ENCODE assay signal across 9 cellular contexts in genomic region chr10:79322616-79323566, GRCh38. TPM values are rescaled to one million over a fixed set of nuclear protein-coding genes. Genes with fewer than 3 reads are reported as not detected.
DNase-seq lines count a peak whose midpoint lies in the region; ATAC-seq and TF ChIP-seq lines count a peak whose summit lies in the region.
"Had no signal": no experiment of that assay in that cellular context is flagged by ENCODE, and none has a peak within 500 bp of the region (broad histone marks: within the 10 kb centered on the region; RNA-seq: fewer than 3 reads in every experiment).

No MANE protein-coding gene starts in this region.

- H3K4me3 ChIP-seq in heart left ventricle = no peak overlapping the region
- H3K4me3 ChIP-seq in right atrium auricular region = no peak overlapping the region
- no peak overlapping the region for H3K4me3 ChIP-seq in MG63
- no peak overlapping the region for H3K4me3 ChIP-seq in esophagus muscularis mucosa

- TF ChIP-seq EP300 in esophagus muscularis mucosa (IDR thresholded peaks at IDR 0.05) = no peak

- TF ChIP-seq CTCF in heart left ventricle (IDR thresholded peaks at IDR 0.05) = no peak
- TF ChIP-seq CTCF in right atrium auricular region (IDR thresholded peaks at IDR 0.05) = no peak
- no peak for TF ChIP-seq CTCF in esophagus muscularis mucosa (IDR thresholded peaks at IDR 0.05)

- H3K36me3 ChIP-seq in heart left ventricle = no peaks in the 10 kb centered on the region
- H3K36me3 ChIP-seq in right atrium auricular region = no peaks in the 10 kb centered on the region
- H3K36me3 ChIP-seq in MG63 = peaks cover 9% of the 10 kb centered on the region
- no peaks in the 10 kb centered on the region for H3K36me3 ChIP-seq in esophagus muscularis mucosa

- ATAC-seq in heart left ventricle = peak in 1 of 4 donors; percentile 47
- ATAC-seq in activated CD8-positive, alpha-beta T cell treated with anti-CD3 and anti-CD28 coated beads, Interleukin-2, amount 10 ng/mL, durations not matched to agents 7 days and 5 days = peak; percentile 93

- H3K4me1 ChIP-seq in heart left ventricle = peaks cover 0 to 65% (median under 1%) of the 10 kb centered on the region in 12 donors
- peaks cover 0 to 5% of the 10 kb centered on the region in 2 donors for H3K4me1 ChIP-seq in right atrium auricular region
- peaks cover 0 to 4% (median 3%) of the 10 kb centered on the region in 4 donors for H3K4me1 ChIP-seq in esophagus muscularis mucosa

- DNase-seq in heart left ventricle = peak; percentile 47 to 75 (median 52)
- DNase-seq in right atrium auricular region (ENCODE audit: low spot score) = no peak
- DNase-seq in MG63 = peak; percentile 51
- peak; percentile 88 for DNase-seq in activated CD8-positive, alpha-beta T cell treated with anti-CD3 and anti-CD28 coated beads, Interleukin-2, amount 10 ng/mL, durations not matched to agents 7 days and 5 days
- peak; percentile 93 for DNase-seq in esophagus muscularis mucosa (ENCODE audit: extremely low spot score)
- peak; percentile 59 for DNase-seq in stimulated activated CD4-positive, alpha-beta T cell treated with anti-CD3 and anti-CD28 coated beads, Interleukin-12 subunit alpha, Interleukin-12 subunit beta, amount 100 ng/mL, for 4 hours
- DNase-seq in germinal center (ENCODE audit: low spot score) = no peak
- no peak for DNase-seq in NCI-H2081 treated with DMSO at 0.1 percent for 48 hours (lab: John Stamatoyannopoulos, UW)

- H3K27me3 ChIP-seq in heart left ventricle (no peaks in the 10 kb centered on the region), right atrium auricular region (no peaks in the 10 kb centered on the region), MG63 (no peaks in the 10 kb centered on the region), esophagus muscularis mucosa (no peaks in the 10 kb centered on the region)

- no peaks in the 10 kb centered on the region for H3K27me3 Mint-ChIP-seq in activated CD8-positive, alpha-beta T cell treated with anti-CD3 and anti-CD28 coated beads, Interleukin-2, amount 10 ng/mL, durations not matched to agents 7 days and 5 days (ENCODE audit: low read depth)

- peaks cover 15% of the 10 kb centered on the region for H3K36me3 Mint-ChIP-seq in activated CD8-positive, alpha-beta T cell treated with anti-CD3 and anti-CD28 coated beads, Interleukin-2, amount 10 ng/mL, durations not matched to agents 7 days and 5 days (ENCODE audit: low read depth)

- peak overlapping the region; percentile 69 for H3K4me3 Mint-ChIP-seq in activated CD8-positive, alpha-beta T cell treated with anti-CD3 and anti-CD28 coated beads, Interleukin-2, amount 10 ng/mL, durations not matched to agents 7 days and 5 days

- H3K27ac Mint-ChIP-seq in activated CD8-positive, alpha-beta T cell treated with anti-CD3 and anti-CD28 coated beads, Interleukin-2, amount 10 ng/mL, durations not matched to agents 7 days and 5 days = peak overlapping the region; percentile 98

- WGBS in heart left ventricle, 4 donors = 79 to 87% (median 82%) methylated on average over 12 to 15 of the region's 15 CpGs
- WGBS in esophagus muscularis mucosa = 75% methylated on average over 15 of the region's 15 CpGs

- no peak for TF ChIP-seq POLR2A in heart left ventricle (IDR thresholded peaks at IDR 0.05)
- no peak for TF ChIP-seq POLR2A in esophagus muscularis mucosa (IDR thresholded peaks at IDR 0.05; ENCODE audit: low read depth)

- H3K9me3 ChIP-seq in heart left ventricle (peaks cover 0 to 4% (median 0%) of the 10 kb centered on the region in 12 donors), right atrium auricular region (no peaks in the 10 kb centered on the region), MG63 (no peaks in the 10 kb centered on the region; the same call in 1 of the 2 replicates), esophagus muscularis mucosa (no peaks in the 10 kb centered on the region)

- no peaks in the 10 kb centered on the region for H3K9me3 Mint-ChIP-seq in activated CD8-positive, alpha-beta T cell treated with anti-CD3 and anti-CD28 coated beads, Interleukin-2, amount 10 ng/mL, durations not matched to agents 7 days and 5 days (ENCODE audit: insufficient read depth)

- CTCF ChIA-PET in activated CD8-positive, alpha-beta T cell treated with anti-CD3 and anti-CD28 coated beads, Interleukin-2, amount 10 ng/mL, durations not matched to agents 7 days and 5 days (lab: Charles Lee) = interaction anchor here (1.1 to 8.6 kb wide), 9 partner anchors 8 to 52 kb away, joined by 3 to 73 read pairs (median 4); partner anchors contain the start of gene PPIF

- POLR2A ChIA-PET in activated CD8-positive, alpha-beta T cell treated with anti-CD3 and anti-CD28 coated beads, Interleukin-2, amount 10 ng/mL, durations not matched to agents 7 days and 5 days (lab: Charles Lee) = interaction anchor here (0.8 to 11.3 kb wide), 9 partner anchors 8 to 78 kb away, joined by 4 to 162 read pairs (median 5); partner anchors contain the start of gene PPIF

- intact Hi-C loops in heart left ventricle (cut with DNase I) (no loop called here), esophagus muscularis mucosa (cut with DNase I) (no loop called here)

- H3K4me1 Mint-ChIP-seq in activated CD8-positive, alpha-beta T cell treated with anti-CD3 and anti-CD28 coated beads, Interleukin-2, amount 10 ng/mL, durations not matched to agents 7 days and 5 days (ENCODE audit: low read depth) = peaks cover 72% of the 10 kb centered on the region

- H3K27ac ChIP-seq in heart left ventricle (peak overlapping the region in 2 of 12 donors; percentile 6 to 63), right atrium auricular region (no peak overlapping the region), esophagus muscularis mucosa (replicated peaks in 1 of 4) (no peak overlapping the region)
- H3K27ac ChIP-seq: C4-2B had no signal

RNA-seq across cellular contexts. Expression of gene PPIF, which starts 24.4 kb away (rescaled TPM):
- 100 to 1,000 TPM in 8 of 9 donors, 10 to 100 TPM in 1; 86.3 to 180 (median 128) TPM for total RNA-seq in heart left ventricle
- polyA plus RNA-seq in heart left ventricle = 100 to 1,000 TPM in 1 of 2 donors, 10 to 100 TPM in 1; 82.8 to 193 TPM
- total RNA-seq in right atrium auricular region = 10 to 100 TPM; 63.0 to 87.6 TPM
- total RNA-seq in MG63 (2014; rRNA removed; shearing (Covaris generic); ENCODE audit: low replicate concordance) = 42.3 and 53.5 TPM in 2 replicates
- 10 to 100 TPM; 74.7 to 77.7 TPM for total RNA-seq in activated CD8-positive, alpha-beta T cell treated with anti-CD3 and anti-CD28 coated beads, Interleukin-2, amount 10 ng/mL, durations not matched to agents 7 days and 5 days
- 10 to 100 TPM; 19.5 to 42.2 (median 24.4) TPM for total RNA-seq in esophagus muscularis mucosa

Comparison
In these comparisons a context has a peak if more than half of its experiments do, and no peak if none do; other contexts are left out.
1. DNase-seq: peak in heart left ventricle (5 of 5), MG63 (single experiment), activated CD8-positive, alpha-beta T cell treated with anti-CD3 and anti-CD28 coated beads, Interleukin-2, amount 10 ng/mL, durations not matched to agents 7 days and 5 days (single experiment), esophagus muscularis mucosa (single experiment) and stimulated activated CD4-positive, alpha-beta T cell treated with anti-CD3 and anti-CD28 coated beads, Interleukin-12 subunit alpha, Interleukin-12 subunit beta, amount 100 ng/mL, for 4 hours (single experiment); none in right atrium auricular region (single experiment), germinal center (single experiment) and NCI-H2081 treated with DMSO at 0.1 percent for 48 hours (single experiment).